Comparison of ENCODE assay signal across 19 cellular contexts in the genomic region with DNA sequence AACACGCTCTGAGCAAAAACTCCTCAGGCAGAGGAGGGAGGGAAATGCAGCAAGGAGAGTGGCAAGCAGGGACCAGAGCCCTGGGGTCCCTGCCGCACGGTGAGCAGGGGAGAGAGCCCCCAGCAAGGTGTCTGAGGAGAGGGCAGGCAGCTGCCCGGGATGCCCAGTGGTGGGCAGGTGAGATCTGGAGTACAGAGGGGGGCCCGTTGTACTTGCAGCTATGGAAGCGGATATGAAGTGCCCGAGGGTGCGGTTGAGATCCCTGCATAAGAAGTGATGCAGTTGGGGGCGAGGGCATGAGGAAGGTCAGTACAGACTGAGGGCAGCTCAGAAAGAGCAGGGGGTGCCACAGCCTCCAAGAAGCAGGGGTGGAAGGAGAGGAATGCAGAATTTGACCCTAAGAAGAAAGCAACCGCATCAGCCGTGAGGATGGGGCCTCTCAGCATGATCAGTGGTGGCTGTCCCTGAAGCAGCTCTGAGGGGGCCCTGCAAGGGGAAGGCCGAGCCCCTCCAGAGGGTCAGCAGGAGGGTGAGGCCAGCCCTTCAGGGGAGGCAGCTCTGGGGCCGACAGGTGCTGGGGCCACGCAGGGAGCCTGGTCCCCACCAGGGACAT.
"Had no signal": no experiment of that assay in that cellular context is flagged by ENCODE, and none has a peak within 500 bp of the region (broad histone marks: within the 10 kb centered on the region; RNA-seq: fewer than 3 reads in every experiment).

No MANE protein-coding gene starts in this region.

- H3K36me3 Mint-ChIP-seq: mesothelial cell of epicardium; natural killer cell treated with Interleukin-12 subunit alpha and Interleukin-12 subunit beta and Interleukin-15 and Interleukin-18, amount 100 ng/mL, for 72 hours had no signal

- FAIRE-seq: frontal cortex had no signal

- H3K27ac Mint-ChIP-seq: activated T-helper 1 cell treated with anti-CD3 and anti-CD28 coated beads, Interleukin-12 subunit alpha, Interleukin-12 subunit beta, Interleukin-2, Interleukin-4 antibody, amounts not matched to agents 30 ng/mL and 10 ng/mL and 1 ng/mL, durations not matched to agents 14 hours and 24 hours and 36 hours; mesothelial cell of epicardium; natural killer cell treated with Interleukin-12 subunit alpha and Interleukin-12 subunit beta and Interleukin-15 and Interleukin-18, amount 100 ng/mL, for 72 hours had no signal

- H3K36me3 ChIP-seq: WERI-Rb-1 had no signal

- H3K9me3 ChIP-seq: body of pancreas, left lung, upper lobe of left lung had no signal

- H3K4me3 ChIP-seq: body of pancreas, left lung, upper lobe of left lung had no signal

- H3K27me3 Mint-ChIP-seq: effector memory CD8-positive, alpha-beta T cell; natural killer cell treated with Interleukin-12 subunit alpha and Interleukin-12 subunit beta and Interleukin-15 and Interleukin-18, amount 100 ng/mL, for 72 hours; stimulated activated naive CD8-positive, alpha-beta T cell treated with anti-CD3 and anti-CD28 coated beads, Interleukin-15, amount 100 ng/mL, for 72 hours had no signal

- ATAC-seq: body of pancreas; effector memory CD8-positive, alpha-beta T cell; left lung had no signal

- H3K9me3 Mint-ChIP-seq: activated T-helper 1 cell treated with anti-CD3 and anti-CD28 coated beads, Interleukin-12 subunit alpha, Interleukin-12 subunit beta, Interleukin-2, Interleukin-4 antibody, amounts not matched to agents 30 ng/mL and 10 ng/mL and 1 ng/mL, durations not matched to agents 14 hours and 24 hours and 36 hours; effector memory CD8-positive, alpha-beta T cell; mesothelial cell of epicardium; natural killer cell treated with Interleukin-12 subunit alpha and Interleukin-12 subunit beta and Interleukin-15 and Interleukin-18, amount 100 ng/mL, for 72 hours; stimulated activated naive CD8-positive, alpha-beta T cell treated with anti-CD3 and anti-CD28 coated beads, Interleukin-15, amount 100 ng/mL, for 72 hours had no signal

- H3K27ac ChIP-seq: body of pancreas, epithelial cell of prostate, left lung, upper lobe of left lung, WERI-Rb-1 had no signal

- H3K4me1 ChIP-seq: body of pancreas, left lung, upper lobe of left lung had no signal

- H3K4me1 Mint-ChIP-seq: mesothelial cell of epicardium had no signal

- H3K4me3 Mint-ChIP-seq: activated T-helper 1 cell treated with anti-CD3 and anti-CD28 coated beads, Interleukin-12 subunit alpha, Interleukin-12 subunit beta, Interleukin-2, Interleukin-4 antibody, amounts not matched to agents 30 ng/mL and 10 ng/mL and 1 ng/mL, durations not matched to agents 14 hours and 24 hours and 36 hours; effector memory CD8-positive, alpha-beta T cell; mesothelial cell of epicardium; natural killer cell treated with Interleukin-12 subunit alpha and Interleukin-12 subunit beta and Interleukin-15 and Interleukin-18, amount 100 ng/mL, for 72 hours; stimulated activated naive CD8-positive, alpha-beta T cell treated with anti-CD3 and anti-CD28 coated beads, Interleukin-15, amount 100 ng/mL, for 72 hours had no signal

- H3K27me3 ChIP-seq: body of pancreas, left lung, upper lobe of left lung had no signal

- DNase-seq: activated CD4-positive, alpha-beta T cell treated with anti-CD3 and anti-CD28 coated beads for 1 hour; activated CD4-positive, alpha-beta T cell treated with anti-CD3 and anti-CD28 coated beads, Interleukin-2, amount 50 U/mL, for 48 hours; activated naive CD4-positive, alpha-beta T cell; effector memory CD8-positive, alpha-beta T cell; left lung; nucleus accumbens; retina; stimulated activated CD4-positive, alpha-beta T cell treated with anti-CD3 and anti-CD28 coated beads, Interleukin-12 subunit alpha, Interleukin-12 subunit beta, amount 100 ng/mL, for 4 hours; stimulated activated CD4-positive, alpha-beta T cell treated with anti-CD3 and anti-CD28 coated beads, Interleukin-1b, Interleukin-23, amount 100 ng/mL, for 48 hours; T-helper 2 cell; WERI-Rb-1 had no signal
